Comparison of ENCODE assay signal across 16 cellular contexts in genomic region chr10:7567896-7568295, GRCh38.
A peak's percentile ranks its signal among the peaks of the same experiment; 100 is the strongest.
DNase-seq lines count a peak whose midpoint lies in the region; TF ChIP-seq lines count a peak whose summit lies in the region.
"Had no signal": no experiment of that assay in that cellular context is flagged by ENCODE, and none has a peak within 500 bp of the region (broad histone marks: within the 10 kb centered on the region; RNA-seq: fewer than 3 reads in every experiment).

No MANE protein-coding gene starts in this region.

- H3K36me3 Mint-ChIP-seq in nephron (ENCODE audit: low read depth), result no peaks in the 10 kb centered on the region
- H3K36me3 Mint-ChIP-seq: CD4-positive, CD25-positive, alpha-beta regulatory T cell; CD8-positive, alpha-beta memory T cell had no signal

- peak overlapping the region in 2 of 3 experiments; percentile 15 to 54 for H3K27ac Mint-ChIP-seq in nephron
- H3K27ac Mint-ChIP-seq: CD4-positive, CD25-positive, alpha-beta regulatory T cell had no signal

- H3K27me3 Mint-ChIP-seq in nephron (ENCODE audit: low read depth), result peaks cover 9% of the 10 kb centered on the region

- DNase-seq in AG09319 (ENCODE audit: extremely low read depth, low read depth) (peak; percentile 46), NCI-H524 treated with DMSO at 0.1 percent for 48 hours (lab: John Stamatoyannopoulos, UW) (peak; percentile 15), cerebellum (ENCODE audit: low spot score) (peak; percentile 62), NCI-H82 treated with DMSO at 0.1 percent for 48 hours (lab: John Stamatoyannopoulos, UW; ENCODE audit: unreplicated experiment) (no peak), anterior cingulate cortex (lab: John Stamatoyannopoulos, UW) (no peak), NCI-H1436 treated with DMSO at 0.1 percent for 48 hours (lab: John Stamatoyannopoulos, UW) (no peak)
- DNase-seq: 8988T; BE2C; CD4-positive, CD25-positive, alpha-beta regulatory T cell; CD8-positive, alpha-beta memory T cell; COR-L47; DMS153; DMS79; GM23248; HCEC 1CT had no signal

- no peaks in the 10 kb centered on the region for H3K9me3 Mint-ChIP-seq in nephron
- H3K9me3 Mint-ChIP-seq: CD4-positive, CD25-positive, alpha-beta regulatory T cell; CD8-positive, alpha-beta memory T cell had no signal

- H3K4me1 Mint-ChIP-seq in nephron, result peaks cover 25% of the 10 kb centered on the region
- H3K4me1 Mint-ChIP-seq: CD8-positive, alpha-beta memory T cell had no signal

- TF ChIP-seq CTCF in AG09319 (IDR thresholded peaks at IDR 0.05; ENCODE audit: low read depth, low read length) (no peak), nephron (IDR thresholded peaks at IDR 0.05; ENCODE audit: unreplicated experiment in 3 of 3) (no peak)

- H3K4me3 Mint-ChIP-seq in nephron, result no peak overlapping the region
- H3K4me3 Mint-ChIP-seq: CD4-positive, CD25-positive, alpha-beta regulatory T cell had no signal

Comparison
In these comparisons a context has a peak if more than half of its experiments do, and no peak if none do; other contexts are left out.
1. DNase-seq: peak in AG09319 (single experiment), NCI-H524 treated with DMSO at 0.1 percent for 48 hours (single experiment) and cerebellum (single experiment); none in NCI-H82 treated with DMSO at 0.1 percent for 48 hours (single experiment), anterior cingulate cortex (0 of 58) and NCI-H1436 treated with DMSO at 0.1 percent for 48 hours (single experiment).